8 cellular contexts compared by ENCODE assay signal in genomic region chr6:235763-236360, GRCh38. TPM values are rescaled to one million over a fixed set of nuclear protein-coding genes. Genes with fewer than 3 reads are reported as not detected.
DNase-seq lines count a peak whose midpoint lies in the region; ATAC-seq and TF ChIP-seq lines count a peak whose summit lies in the region.

No MANE protein-coding gene starts in this region.

- CTCF ChIA-PET in CD4-positive, alpha-beta memory T cell (lab: Charles Lee; ENCODE audit: partially characterized antibody) = interaction anchor here (1.2 kb wide), 1 partner anchor 9 kb away, joined by 3 read pairs; no protein-coding TSS in a partner anchor
- CTCF ChIA-PET in naive thymus-derived CD4-positive, alpha-beta T cell (lab: Charles Lee) = no interaction called here

- no peaks in the 10 kb centered on the region for H3K36me3 Mint-ChIP-seq in CD4-positive, alpha-beta memory T cell
- H3K36me3 Mint-ChIP-seq in HFFc6 (ENCODE audit: low read depth) = no peaks in the 10 kb centered on the region
- H3K36me3 Mint-ChIP-seq in naive thymus-derived CD4-positive, alpha-beta T cell = no peaks in the 10 kb centered on the region

- TF ChIP-seq CTCF in HFFc6 (IDR thresholded peaks at IDR 0.05) = no peak
- TF ChIP-seq CTCF in Peyer's patch (IDR thresholded peaks at IDR 0.05) = no peak
- no peak for TF ChIP-seq CTCF in thoracic aorta (IDR thresholded peaks at IDR 0.05)
- no peak for TF ChIP-seq CTCF in GM20000 (IDR thresholded peaks at IDR 0.05; ENCODE audit: extremely low read depth, missing control alignments)

- peak overlapping the region; percentile 25 for H3K27ac ChIP-seq in CD4-positive, alpha-beta memory T cell (ENCODE audit: low read depth, low read length)
- H3K27ac ChIP-seq in Peyer's patch (peak overlapping the region; percentile 37 to 70 (median 62)), caudate nucleus (ENCODE audit: low read depth, low read length) (peak overlapping the region; percentile 32), thoracic aorta (no peak overlapping the region)
- peak overlapping the region; percentile 56 for H3K27ac ChIP-seq in naive thymus-derived CD4-positive, alpha-beta T cell (ENCODE audit: low read depth, low read length)

- ATAC-seq in naive thymus-derived CD4-positive, alpha-beta T cell = peak; percentile 88
- ATAC-seq in thoracic aorta (ENCODE audit: insufficient number of reproducible peaks, low FRiP score, low read depth) (no peak), HG02642 (IDR thresholded peaks at IDR 0.05; ENCODE audit: poor library complexity, unreplicated experiment) (no peak)

- H3K4me3 ChIP-seq in CD4-positive, alpha-beta memory T cell (ENCODE audit: low read length in 2 of 2) = peak overlapping the region; percentile 23 to 46
- H3K4me3 ChIP-seq in Peyer's patch (peak overlapping the region in 3 of 4 donors; percentile 3 to 36 (median 27)), thoracic aorta (peak overlapping the region; percentile 40)
- H3K4me3 ChIP-seq in naive thymus-derived CD4-positive, alpha-beta T cell (ENCODE audit: low read length) = peak overlapping the region; percentile 41

- peak overlapping the region; percentile 82 to 94 (median 87) for H3K27ac Mint-ChIP-seq in CD4-positive, alpha-beta memory T cell
- H3K27ac Mint-ChIP-seq in HFFc6 = no peak overlapping the region; the same call in 1 of the 2 replicates
- peak overlapping the region; percentile 82 to 95 (median 88) for H3K27ac Mint-ChIP-seq in naive thymus-derived CD4-positive, alpha-beta T cell

- no peaks in the 10 kb centered on the region for H3K27me3 ChIP-seq in CD4-positive, alpha-beta memory T cell (ENCODE audit: insufficient read depth, low read length)
- H3K27me3 ChIP-seq in Peyer's patch (no peaks in the 10 kb centered on the region), thoracic aorta (replicated peaks; ENCODE audit: insufficient read depth) (no peaks in the 10 kb centered on the region)
- no peaks in the 10 kb centered on the region for H3K27me3 ChIP-seq in naive thymus-derived CD4-positive, alpha-beta T cell (ENCODE audit: control insufficient read depth in 2 of 2, insufficient read depth in 2 of 2, low read length in 2 of 2)

- POLR2A ChIA-PET in CD4-positive, alpha-beta memory T cell (lab: Charles Lee; ENCODE audit: partially characterized antibody) = interaction anchor here (1.0 to 1.1 kb wide), 2 partner anchors 11 to 22 kb away, joined by 4 read pairs; no protein-coding TSS in a partner anchor
- POLR2A ChIA-PET in naive thymus-derived CD4-positive, alpha-beta T cell (lab: Charles Lee) = interaction anchor here (1.0 to 1.2 kb wide), 2 partner anchors 24 to 57 kb away, joined by 3 read pairs; partner anchors contain the start of gene DUSP22

- H3K4me3 Mint-ChIP-seq in CD4-positive, alpha-beta memory T cell = peak overlapping the region; percentile 65 to 79 (median 78)
- H3K4me3 Mint-ChIP-seq in HFFc6 = peak overlapping the region; percentile 80
- H3K4me3 Mint-ChIP-seq in naive thymus-derived CD4-positive, alpha-beta T cell = peak overlapping the region; percentile 67 to 85 (median 79)

- no peaks in the 10 kb centered on the region for H3K9me3 Mint-ChIP-seq in CD4-positive, alpha-beta memory T cell
- peaks cover 4% of the 10 kb centered on the region; the same call in 1 of the 2 replicates for H3K9me3 Mint-ChIP-seq in HFFc6
- H3K9me3 Mint-ChIP-seq in naive thymus-derived CD4-positive, alpha-beta T cell = no peaks in the 10 kb centered on the region

- TF ChIP-seq POLR2A in Peyer's patch (IDR thresholded peaks at IDR 0.05) = no peak

- no peaks in the 10 kb centered on the region for H3K36me3 ChIP-seq in CD4-positive, alpha-beta memory T cell (ENCODE audit: insufficient read depth, low read length)
- no peaks in the 10 kb centered on the region for H3K36me3 ChIP-seq in Peyer's patch
- H3K36me3 ChIP-seq in naive thymus-derived CD4-positive, alpha-beta T cell (ENCODE audit: control insufficient read depth in 2 of 3, insufficient read depth in 3 of 3, low read length in 3 of 3) = no peaks in the 10 kb centered on the region
- no peaks in the 10 kb centered on the region for H3K36me3 ChIP-seq in thoracic aorta

- peaks cover 18 to 31% (median 23%) of the 10 kb centered on the region in 4 donors for H3K4me1 Mint-ChIP-seq in CD4-positive, alpha-beta memory T cell
- H3K4me1 Mint-ChIP-seq in HFFc6 (ENCODE audit: low read depth) = peaks cover 22% of the 10 kb centered on the region; the same call in 1 of the 2 replicates
- peaks cover 19 to 45% (median 27%) of the 10 kb centered on the region in 7 donors for H3K4me1 Mint-ChIP-seq in naive thymus-derived CD4-positive, alpha-beta T cell

- H3K27me3 Mint-ChIP-seq in CD4-positive, alpha-beta memory T cell = no peaks in the 10 kb centered on the region
- peaks cover 3% of the 10 kb centered on the region; the same call in 1 of the 2 replicates for H3K27me3 Mint-ChIP-seq in HFFc6 (ENCODE audit: insufficient read depth)
- H3K27me3 Mint-ChIP-seq in naive thymus-derived CD4-positive, alpha-beta T cell = no peaks in the 10 kb centered on the region

- no peaks in the 10 kb centered on the region for H3K9me3 ChIP-seq in CD4-positive, alpha-beta memory T cell (ENCODE audit: control insufficient read depth in 1 of 2, low read length in 2 of 2)
- no peaks in the 10 kb centered on the region for H3K9me3 ChIP-seq in Peyer's patch
- no peaks in the 10 kb centered on the region for H3K9me3 ChIP-seq in naive thymus-derived CD4-positive, alpha-beta T cell (ENCODE audit: control insufficient read depth in 2 of 3, low read length in 3 of 3)
- H3K9me3 ChIP-seq in thoracic aorta = no peaks in the 10 kb centered on the region

- DNase-seq in CD4-positive, alpha-beta memory T cell = peak; percentile 48 to 63 (median 61)
- DNase-seq in HFFc6 = no peak
- DNase-seq in Peyer's patch = no peak
- peak in 4 of 61 donors; percentile 16 to 39 (median 32) for DNase-seq in caudate nucleus (lab: John Stamatoyannopoulos, UW)
- DNase-seq in naive thymus-derived CD4-positive, alpha-beta T cell = peak in 8 of 9 donors; percentile 33 to 66 (median 60)
- DNase-seq in thoracic aorta (ENCODE audit: low spot score) = no peak
- no peak for DNase-seq in GM20000 (ENCODE audit: low spot score)

- intact Hi-C loops in CD4-positive, alpha-beta memory T cell (cut with micrococcal nuclease) = loop anchor here (1.0 to 5.0 kb wide), 2 partner anchors 11 to 39 kb away; no protein-coding TSS in a partner anchor
- intact Hi-C loops in naive thymus-derived CD4-positive, alpha-beta T cell (cut with micrococcal nuclease) = loop anchor here (1.0 to 5.0 kb wide), 8 partner anchors 11 to 256 kb away; partner anchors contain the start of gene DUSP22 (in 1 of the 2)

- peaks cover 25% of the 10 kb centered on the region for H3K4me1 ChIP-seq in CD4-positive, alpha-beta memory T cell (ENCODE audit: insufficient read depth, low read length)
- H3K4me1 ChIP-seq in Peyer's patch (no peaks in the 10 kb centered on the region), thoracic aorta (ENCODE audit: control insufficient read depth in 1 of 2, low read depth in 2 of 2) (no peaks in the 10 kb centered on the region)
- peaks cover 15 to 22% of the 10 kb centered on the region in 2 donors for H3K4me1 ChIP-seq in naive thymus-derived CD4-positive, alpha-beta T cell (ENCODE audit: control insufficient read depth in 2 of 2, insufficient read depth in 2 of 2, low read length in 2 of 2)

RNA-seq across cellular contexts. Expression of gene DUSP22, which starts 56.4 kb away (rescaled TPM):
- total RNA-seq in CD4-positive, alpha-beta memory T cell = 10 to 100 TPM; 43.4 to 49.4 TPM
- 10 to 100 TPM; 32.8 to 34.4 TPM for polyA plus RNA-seq in CD4-positive, alpha-beta memory T cell
- 10 to 100 TPM in 2 of 6 experiments, 1 to 10 TPM in 4; 6.8 to 11.9 (median 9.2) TPM for total RNA-seq in HFFc6 (2021; fragmentation: NEBNext Ultra II Directional; extraction: Animal tissue kit (Norgen Biotek cat#: 25700))
- total RNA-seq in Peyer's patch (10 to 100 TPM; 34.7 to 75.9 (median 48.5) TPM), thoracic aorta (10 to 100 TPM; 49.0 to 74.6 TPM)
- total RNA-seq in naive thymus-derived CD4-positive, alpha-beta T cell = 10 to 100 TPM; 24.8 to 57.2 (median 51.0) TPM
- polyA plus RNA-seq in naive thymus-derived CD4-positive, alpha-beta T cell = 10 to 100 TPM; 30.6 to 36.6 TPM

Comparison
In these comparisons a context has a peak if more than half of its experiments do, and no peak if none do; other contexts are left out.
1. DNase-seq: peak in CD4-positive, alpha-beta memory T cell (5 of 5) and naive thymus-derived CD4-positive, alpha-beta T cell (8 of 9); none in HFFc6 (single experiment), Peyer's patch (0 of 3), thoracic aorta (single experiment) and GM20000 (single experiment).
2. H3K27ac ChIP-seq: peak in CD4-positive, alpha-beta memory T cell (single experiment), Peyer's patch (4 of 4), caudate nucleus (single experiment) and naive thymus-derived CD4-positive, alpha-beta T cell (single experiment); none in thoracic aorta (0 of 2).
3. Peak in every context shown above with its lines, with median percentiles within 50 percentile points of each other: H3K4me3 ChIP-seq and H3K4me3 Mint-ChIP-seq.